In genomic region chr21:37498664-37499063, GRCh38 we compare ENCODE assay signal across 21 cellular contexts.
DNase-seq lines count a peak whose midpoint lies in the region; ATAC-seq and TF ChIP-seq lines count a peak whose summit lies in the region.
"Had no signal": no experiment of that assay in that cellular context is flagged by ENCODE, and none has a peak within 500 bp of the region (broad histone marks: within the 10 kb centered on the region; RNA-seq: fewer than 3 reads in every experiment).

No MANE protein-coding gene starts in this region.

- H3K27me3 ChIP-seq in cardiac muscle cell: no peaks in the 10 kb centered on the region
- H3K27me3 ChIP-seq in H9 (ENCODE audit: insufficient read depth, low read length): no peaks in the 10 kb centered on the region
- H3K27me3 ChIP-seq in aorta (ENCODE audit: control insufficient read depth in 1 of 2, insufficient read depth in 2 of 2, low read length in 1 of 2): no peaks in the 10 kb centered on the region
- H3K27me3 ChIP-seq: MG63 had no signal

- peaks cover 14% of the 10 kb centered on the region for H3K36me3 ChIP-seq in cardiac muscle cell
- no peaks in the 10 kb centered on the region for H3K36me3 ChIP-seq in aorta (ENCODE audit: control insufficient read depth in 1 of 2, insufficient read depth in 2 of 2, low read length in 1 of 2)

- H3K4me3 ChIP-seq in cardiac muscle cell (no peak overlapping the region), aorta (ENCODE audit: low read length in 2 of 2) (no peak overlapping the region)
- H3K4me3 ChIP-seq: MG63 had no signal

- no peak overlapping the region for H4K5ac ChIP-seq in H9 (ENCODE audit: insufficient read length, low read depth, low read length)

- H3K14ac ChIP-seq in H9 (ENCODE audit: insufficient read depth, low read length): no peak overlapping the region

- H3K36me3 Mint-ChIP-seq in H9 (ENCODE audit: insufficient read depth in 1 of 3, low read depth in 3 of 3) (peaks cover 32 to 45% (median 45%) of the 10 kb centered on the region in 3 experiments), progenitor cell of endocrine pancreas (ENCODE audit: insufficient read depth) (peaks cover 41% of the 10 kb centered on the region)
- peaks cover 26% of the 10 kb centered on the region for H3K36me3 Mint-ChIP-seq in activated T-helper 1 cell treated with anti-CD3 and anti-CD28 coated beads, Interleukin-12 subunit alpha, Interleukin-12 subunit beta, Interleukin-2, Interleukin-4 antibody, amounts not matched to agents 30 ng/mL and 10 ng/mL and 1 ng/mL, durations not matched to agents 14 hours and 24 hours and 36 hours (ENCODE audit: low read depth)

- H3K79me2 ChIP-seq in H9 (ENCODE audit: insufficient read depth, low read length): peaks cover 2% of the 10 kb centered on the region; the same call in 1 of the 2 replicates

- no peak overlapping the region for H2AFZ ChIP-seq in H9 (ENCODE audit: low read length)

- DNase-seq in cardiac muscle cell (ENCODE audit: low read depth in 1 of 2, low spot score in 1 of 2) (no peak), left cardiac atrium (no peak), H9 (no peak), progenitor cell of endocrine pancreas (ENCODE audit: low spot score, unreplicated experiment) (no peak), mesenteric fat pad (ENCODE audit: low spot score) (no peak), aorta (no peak)
- DNase-seq in activated T-helper 1 cell treated with anti-CD3 and anti-CD28 coated beads, Interleukin-12 subunit alpha, Interleukin-12 subunit beta, Interleukin-2, Interleukin-4 antibody, amounts not matched to agents 30 ng/mL and 10 ng/mL and 1 ng/mL, durations not matched to agents 14 hours and 24 hours and 36 hours (ENCODE audit: low spot score): no peak
- DNase-seq: C1 segment of cervical spinal cord, DND-41, Kasumi-1, MG63, NCI-H1048, NCI-H1436, NCI-H2029, NCI-H526, PC-3, RPMI8226, SHP77 treated with DMSO at 0.1 percent for 48 hours, SK-N-SH had no signal

- H4K91ac ChIP-seq in H9 (ENCODE audit: insufficient read length, low read depth, low read length): no peak overlapping the region

- no peak overlapping the region for H2BK5ac ChIP-seq in H9 (ENCODE audit: insufficient read length, low read length)

- H3K27ac Mint-ChIP-seq in H9: peak overlapping the region; percentile 60 to 85 (median 68); a peak in 4 of 7 replicates
- H3K27ac Mint-ChIP-seq in activated T-helper 1 cell treated with anti-CD3 and anti-CD28 coated beads, Interleukin-12 subunit alpha, Interleukin-12 subunit beta, Interleukin-2, Interleukin-4 antibody, amounts not matched to agents 30 ng/mL and 10 ng/mL and 1 ng/mL, durations not matched to agents 14 hours and 24 hours and 36 hours: peak overlapping the region; percentile 21
- peak overlapping the region; percentile 34 for H3K27ac Mint-ChIP-seq in progenitor cell of endocrine pancreas

- H3K4me1 Mint-ChIP-seq in H9 (peaks cover 34 to 42% of the 10 kb centered on the region in 2 experiments), progenitor cell of endocrine pancreas (ENCODE audit: low read depth) (no peaks in the 10 kb centered on the region)
- H3K4me1 Mint-ChIP-seq in activated T-helper 1 cell treated with anti-CD3 and anti-CD28 coated beads, Interleukin-12 subunit alpha, Interleukin-12 subunit beta, Interleukin-2, Interleukin-4 antibody, amounts not matched to agents 30 ng/mL and 10 ng/mL and 1 ng/mL, durations not matched to agents 14 hours and 24 hours and 36 hours (ENCODE audit: low read depth): peaks cover 15% of the 10 kb centered on the region

- H3K4me2 ChIP-seq in H9 (ENCODE audit: insufficient read depth, insufficient read length, low read length): peak overlapping the region; percentile 22
- H3K4me2 ChIP-seq: SK-N-SH had no signal

- no peak overlapping the region for H2BK15ac ChIP-seq in H9 (ENCODE audit: low read depth, low read length)

- H4K8ac ChIP-seq in H9 (replicated peaks; ENCODE audit: insufficient read length, low read depth, low read length): no peak overlapping the region

- intact Hi-C loops in left cardiac atrium (cut with DNase I): no loop called here
- intact Hi-C loops in activated T-helper 1 cell treated with anti-CD3 and anti-CD28 coated beads, Interleukin-12 subunit alpha, Interleukin-12 subunit beta, Interleukin-2, Interleukin-4 antibody, amounts not matched to agents 30 ng/mL and 10 ng/mL and 1 ng/mL, durations not matched to agents 14 hours and 24 hours and 36 hours (cut with micrococcal nuclease): loop anchor here (10.0 kb wide), 1 partner anchor 334 kb away; no protein-coding TSS in a partner anchor
- intact Hi-C loops in aorta (cut with DNase I): no loop called here

- H3T11ph ChIP-seq in H9 (ENCODE audit: low read length): no peak overlapping the region

- no peaks in the 10 kb centered on the region for H3K4me1 ChIP-seq in cardiac muscle cell (ENCODE audit: low read depth)
- H3K4me1 ChIP-seq in H9 (ENCODE audit: insufficient read depth, low read length): peaks cover 9% of the 10 kb centered on the region
- H3K4me1 ChIP-seq in aorta (ENCODE audit: control insufficient read depth in 1 of 2, insufficient read depth in 2 of 2, low read length in 2 of 2): no peaks in the 10 kb centered on the region

- no peak overlapping the region for H2BK12ac ChIP-seq in H9 (ENCODE audit: insufficient read length, low read depth, low read length)

- no peaks in the 10 kb centered on the region for H4K20me1 ChIP-seq in H9 (ENCODE audit: control insufficient read depth, insufficient read depth, insufficient read length)

- TF ChIP-seq CTCF in cardiac muscle cell (IDR thresholded peaks at IDR 0.05; ENCODE audit: low read depth, low read length) (no peak), H9 (conservative IDR thresholded peaks at IDR 0.05) (no peak), progenitor cell of endocrine pancreas (IDR thresholded peaks at IDR 0.05; ENCODE audit: unreplicated experiment) (no peak)

- no peaks in the 10 kb centered on the region for H3K79me1 ChIP-seq in H9 (ENCODE audit: insufficient read depth, low read depth, low read length, poor library complexity, severe bottlenecking)

- H2AK5ac ChIP-seq in H9 (ENCODE audit: insufficient read length, low read length): no peak overlapping the region

- H3K9me3 ChIP-seq in cardiac muscle cell (ENCODE audit: low read depth) (no peaks in the 10 kb centered on the region), H9 (ENCODE audit: control insufficient read depth, low read depth, low read length) (no peaks in the 10 kb centered on the region), aorta (ENCODE audit: control insufficient read depth, low read length) (peaks cover 1% of the 10 kb centered on the region)

- H3K27me3 Mint-ChIP-seq in H9 (ENCODE audit: low read depth) (no peaks in the 10 kb centered on the region), progenitor cell of endocrine pancreas (no peaks in the 10 kb centered on the region)
- no peaks in the 10 kb centered on the region for H3K27me3 Mint-ChIP-seq in activated T-helper 1 cell treated with anti-CD3 and anti-CD28 coated beads, Interleukin-12 subunit alpha, Interleukin-12 subunit beta, Interleukin-2, Interleukin-4 antibody, amounts not matched to agents 30 ng/mL and 10 ng/mL and 1 ng/mL, durations not matched to agents 14 hours and 24 hours and 36 hours (ENCODE audit: insufficient read depth)
- H3K27me3 Mint-ChIP-seq: IgD-negative memory B cell had no signal

- no peak overlapping the region for H3K18ac ChIP-seq in H9 (ENCODE audit: insufficient read length, low read depth, low read length)

- H3K27ac ChIP-seq in cardiac muscle cell (peak overlapping the region; percentile 25), H9 (ENCODE audit: insufficient read length, low read depth, low read length) (no peak overlapping the region), aorta (ENCODE audit: low read depth in 1 of 2, low read length in 2 of 2) (no peak overlapping the region)

- no peak overlapping the region for H3K9ac ChIP-seq in H9 (ENCODE audit: extremely low read depth, insufficient read length, low read length)
- H3K9ac ChIP-seq: SK-N-SH had no signal

- ATAC-seq in left cardiac atrium (no peak), aorta (ENCODE audit: low FRiP score) (no peak), HG03095 (IDR thresholded peaks at IDR 0.05; ENCODE audit: unreplicated experiment) (no peak)
- ATAC-seq: PC-3 had no signal

- H3K23ac ChIP-seq in H9 (ENCODE audit: insufficient read length, low read depth, low read length): no peak overlapping the region

- H2BK120ac ChIP-seq in H9 (ENCODE audit: low read depth, low read length, poor library complexity, severe bottlenecking): no peak overlapping the region

- H2BK20ac ChIP-seq in H9 (ENCODE audit: low read depth, low read length, poor library complexity, severe bottlenecking): no peak overlapping the region

- no CpG with 5 or more reads among the region's 1 CpG for WGBS in H9 (ENCODE audit: extremely low coverage, insufficient read length, low lambda C conversion rate)
- WGBS in aorta, 2 donors: 97 to 100% methylated on average over 1 of the region's 1 CpG

- H3K4me3 Mint-ChIP-seq in H9 (peak overlapping the region in 1 of 2 experiments; percentile 28; a peak in 1 of 5 replicates), progenitor cell of endocrine pancreas (ENCODE audit: low read depth) (no peak overlapping the region)
- H3K4me3 Mint-ChIP-seq in activated T-helper 1 cell treated with anti-CD3 and anti-CD28 coated beads, Interleukin-12 subunit alpha, Interleukin-12 subunit beta, Interleukin-2, Interleukin-4 antibody, amounts not matched to agents 30 ng/mL and 10 ng/mL and 1 ng/mL, durations not matched to agents 14 hours and 24 hours and 36 hours: no peak overlapping the region
- H3K4me3 Mint-ChIP-seq: IgD-negative memory B cell had no signal

- peaks cover 10 to 13% of the 10 kb centered on the region in 2 experiments; a peak in 4 of 5 replicates for H3K9me3 Mint-ChIP-seq in H9
- no peaks in the 10 kb centered on the region for H3K9me3 Mint-ChIP-seq in activated T-helper 1 cell treated with anti-CD3 and anti-CD28 coated beads, Interleukin-12 subunit alpha, Interleukin-12 subunit beta, Interleukin-2, Interleukin-4 antibody, amounts not matched to agents 30 ng/mL and 10 ng/mL and 1 ng/mL, durations not matched to agents 14 hours and 24 hours and 36 hours
- peaks cover 16% of the 10 kb centered on the region for H3K9me3 Mint-ChIP-seq in progenitor cell of endocrine pancreas (ENCODE audit: low read depth)
- H3K9me3 Mint-ChIP-seq: IgD-negative memory B cell had no signal

- no peak overlapping the region for H3K4ac ChIP-seq in H9 (ENCODE audit: low read depth, low read length)

- no peaks in the 10 kb centered on the region for H3K23me2 ChIP-seq in H9 (ENCODE audit: insufficient read length, low read depth, low read length, poor library complexity, severe bottlenecking)

- H3K56ac ChIP-seq in H9 (ENCODE audit: insufficient read length, low read depth, low read length): no peak overlapping the region
